ENCODE assay signal across 1 cellular context in genomic region chr7:45548917-45549316, GRCh38. TPM values are rescaled to one million over a fixed set of nuclear protein-coding genes. Genes with fewer than 3 reads are reported as not detected.
"Had no signal": no experiment of that assay in that cellular context is flagged by ENCODE, and none has a peak within 500 bp of the region (broad histone marks: within the 10 kb centered on the region; RNA-seq: fewer than 3 reads in every experiment).

No MANE protein-coding gene starts in this region.

RNA-seq across cellular contexts. Expression of gene ADCY1, which starts 25.3 kb away (rescaled TPM):
- polyA plus RNA-seq: immature natural killer cell had no signal
